ENCODE assay signal across 20 cellular contexts in genomic region chr16:51553314-51553713, GRCh38.
DNase-seq lines count a peak whose midpoint lies in the region; ATAC-seq lines count a peak whose summit lies in the region.
"Had no signal": no experiment of that assay in that cellular context is flagged by ENCODE, and none has a peak within 500 bp of the region (broad histone marks: within the 10 kb centered on the region; RNA-seq: fewer than 3 reads in every experiment).

No MANE protein-coding gene starts in this region.

- H3K36me3 ChIP-seq in mesendoderm (ENCODE audit: control insufficient read depth, insufficient read depth, low read length) = no peaks in the 10 kb centered on the region

- WGBS in mesendoderm (ENCODE audit: extremely low coverage, insufficient coverage, low lambda C conversion rate) = no CpG with 5 or more reads among the region's 2 CpGs

- H3K4ac ChIP-seq in mesendoderm (ENCODE audit: low read depth, low read length) = no peak overlapping the region

- H3K79me2 ChIP-seq in mesendoderm (ENCODE audit: control insufficient read depth, insufficient read depth, low read length) = no peaks in the 10 kb centered on the region

- in situ Hi-C loops in ACHN (cut with HindIII; ENCODE audit: low pct_ligation_motif_present, low pct_unique_long_range_greater_than_20kb, low sequenced_read_pairs) = no loop called here

- H2BK5ac ChIP-seq in mesendoderm (ENCODE audit: low read length) = no peak overlapping the region

- H3K27ac ChIP-seq in epithelial cell of prostate (peak overlapping the region; percentile 48), mesendoderm (ENCODE audit: low read depth, low read length) (no peak overlapping the region)

- no peak overlapping the region for H2BK15ac ChIP-seq in mesendoderm (replicated peaks; ENCODE audit: low read depth)

- no peak overlapping the region for H3K4me3 ChIP-seq in mesendoderm (ENCODE audit: low read length)
- H3K4me3 ChIP-seq: GM23338 had no signal

- H3K23ac ChIP-seq in mesendoderm (ENCODE audit: low read length) = peak overlapping the region; percentile 30

- H2BK120ac ChIP-seq in mesendoderm (ENCODE audit: low read depth, low read length) = no peak overlapping the region

- H2AK5ac ChIP-seq in mesendoderm (ENCODE audit: low read length) = peak overlapping the region; percentile 63

- ATAC-seq in HG03520 (IDR thresholded peaks at IDR 0.05; ENCODE audit: unreplicated experiment) = no peak
- ATAC-seq: GM23338, PC-3 had no signal

- no peak overlapping the region for H3K4me2 ChIP-seq in mesendoderm (ENCODE audit: low read length)
- H3K4me2 ChIP-seq: GM23338, SK-N-SH had no signal

- H3K56ac ChIP-seq in mesendoderm (ENCODE audit: low read length) = no peak overlapping the region

- no peak overlapping the region for H4K5ac ChIP-seq in mesendoderm (ENCODE audit: low read length)

- H3K27me3 ChIP-seq in mesendoderm (ENCODE audit: insufficient read depth, low read length, poor library complexity) = no peaks in the 10 kb centered on the region

- H4K8ac ChIP-seq in mesendoderm (ENCODE audit: low read depth, low read length) = no peak overlapping the region

- peaks cover 2% of the 10 kb centered on the region for H3K4me1 ChIP-seq in mesendoderm (ENCODE audit: control insufficient read depth, low read depth, low read length)

- no peak overlapping the region for H3K18ac ChIP-seq in mesendoderm (ENCODE audit: low read length)

- peak; percentile 2 for DNase-seq in COLO829 (ENCODE audit: low spot score)
- DNase-seq in NCI-H510A treated with DMSO at 0.1 percent for 48 hours (lab: John Stamatoyannopoulos, UW) = peak; percentile 45
- DNase-seq in epithelial cell of prostate (ENCODE audit: low read depth, low spot score) = peak; percentile 99
- DNase-seq in mesendoderm = no peak
- no peak for DNase-seq in ACHN
- DNase-seq in NCI-H2029 treated with DMSO at 0.1 percent for 48 hours (lab: John Stamatoyannopoulos, UW) = no peak
- no peak for DNase-seq in C1 segment of cervical spinal cord (lab: John Stamatoyannopoulos, UW)
- DNase-seq: AML-193; Calu3; CD4-positive, CD25-positive, alpha-beta regulatory T cell; DMS79; MM.1S; NCI-H1105 treated with DMSO at 0.1 percent for 48 hours; NCI-H1930; NCI-H345; NCI-H748 treated with DMSO at 0.1 percent for 48 hours; PC-3; SK-N-SH had no signal

- H3K79me1 ChIP-seq in mesendoderm (ENCODE audit: low read length) = no peaks in the 10 kb centered on the region

- H3K9ac ChIP-seq in mesendoderm (ENCODE audit: low read length) = no peak overlapping the region
- H3K9ac ChIP-seq: SK-N-SH had no signal

Comparison
In these comparisons a context has a peak if more than half of its experiments do, and no peak if none do; other contexts are left out.
1. DNase-seq: peak in COLO829 (single experiment), NCI-H510A treated with DMSO at 0.1 percent for 48 hours (single experiment) and epithelial cell of prostate (single experiment); none in mesendoderm (single experiment), ACHN (single experiment), NCI-H2029 treated with DMSO at 0.1 percent for 48 hours (single experiment) and C1 segment of cervical spinal cord (0 of 14).